Comparison of ENCODE assay signal across 25 cellular contexts in the genomic region with DNA sequence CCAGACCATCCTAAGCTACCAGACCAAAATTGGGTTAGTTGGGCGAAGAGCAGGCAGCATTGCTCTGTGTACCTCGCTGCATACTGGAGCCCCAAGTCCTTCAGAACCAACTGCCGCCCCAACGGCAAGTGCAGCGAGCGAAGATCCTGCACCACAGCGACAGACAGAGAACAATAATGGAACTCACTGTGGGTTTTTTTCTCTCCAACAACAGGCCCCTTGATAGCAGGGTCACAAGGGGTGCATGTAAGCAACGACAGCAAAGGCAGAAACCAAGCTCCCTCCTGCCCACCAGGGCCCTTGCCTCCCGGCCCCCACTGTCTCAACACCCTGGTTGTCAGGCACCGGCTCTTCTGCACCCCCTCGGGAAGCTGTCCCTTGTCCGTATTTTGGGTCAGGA.
"Had no signal": no experiment of that assay in that cellular context is flagged by ENCODE, and none has a peak within 500 bp of the region (broad histone marks: within the 10 kb centered on the region; RNA-seq: fewer than 3 reads in every experiment).

No MANE protein-coding gene starts in this region.

- DNase-seq: activated B cell treated with CpG ODN at 0.5 μM for 24 hours; activated CD4-positive, alpha-beta T cell treated with anti-CD3 and anti-CD28 coated beads for 36 hours; activated CD4-positive, alpha-beta T cell treated with anti-CD3 and anti-CD28 coated beads, Interleukin-2, amount 50 U/mL, for 48 hours; activated CD8-positive, alpha-beta memory T cell treated with anti-CD3 and anti-CD28 coated beads, Interleukin-2, amount 50 U/mL, for 48 hours; activated effector memory CD4-positive, alpha-beta T cell treated with Interleukin-2 at 50 U/mL for 16 hours; activated naive CD4-positive, alpha-beta T cell treated with anti-CD3 and anti-CD28 coated beads, Interleukin-2, amount 10 ng/mL, durations not matched to agents 7 days and 5 days; activated naive CD8-positive, alpha-beta T cell treated with anti-CD3 and anti-CD28 coated beads, Interleukin-2, amount 50 U/mL, for 24 hours; activated T-cell treated with anti-CD3 and anti-CD28 coated beads, Interleukin-2, amount 50 U/mL, for 4 hours; brain microvascular endothelial cell; central memory CD4-positive, alpha-beta T cell; endodermal cell; esophagus squamous epithelium; gastrocnemius medialis; heart left ventricle; lower lobe of right lung; naive thymus-derived CD4-positive, alpha-beta T cell; retina; stimulated activated CD4-positive, alpha-beta T cell treated with anti-CD3 and anti-CD28 coated beads, Interleukin-4, amount 100 ng/mL, for 24 hours; stimulated activated naive CD8-positive, alpha-beta T cell treated with anti-CD3 and anti-CD28 coated beads, Interleukin-15, Interleukin-2, amounts not matched to agents 100 U/mL and 50 U/mL, for 24 hours; T-helper 9 cell; trophoblast cell; uterus had no signal

- H3K9me3 Mint-ChIP-seq: activated T-cell treated with anti-CD3 and anti-CD28 coated beads, Interleukin-2, amount 50 U/mL, for 4 hours had no signal

- ATAC-seq: activated CD4-positive, alpha-beta T cell treated with anti-CD3 and anti-CD28 coated beads for 36 hours; activated naive CD8-positive, alpha-beta T cell treated with anti-CD3 and anti-CD28 coated beads, Interleukin-2, amount 50 U/mL, for 24 hours; activated T-cell treated with anti-CD3 and anti-CD28 coated beads, Interleukin-2, amount 50 U/mL, for 4 hours; gastrocnemius medialis; heart left ventricle; left lobe of liver; lower lobe of right lung; naive thymus-derived CD4-positive, alpha-beta T cell; stimulated activated naive CD8-positive, alpha-beta T cell treated with anti-CD3 and anti-CD28 coated beads, Interleukin-15, Interleukin-2, amounts not matched to agents 100 U/mL and 50 U/mL, for 24 hours had no signal

- H3K4me3 Mint-ChIP-seq: activated B cell treated with CpG ODN at 0.5 μM for 24 hours; activated CD4-positive, alpha-beta T cell treated with anti-CD3 and anti-CD28 coated beads for 36 hours; activated naive CD4-positive, alpha-beta T cell treated with anti-CD3 and anti-CD28 coated beads, Interleukin-2, amount 10 ng/mL, durations not matched to agents 7 days and 5 days; activated naive CD8-positive, alpha-beta T cell treated with anti-CD3 and anti-CD28 coated beads, Interleukin-2, amount 50 U/mL, for 24 hours; activated T-cell treated with anti-CD3 and anti-CD28 coated beads, Interleukin-2, amount 50 U/mL, for 4 hours; endodermal cell; naive thymus-derived CD4-positive, alpha-beta T cell had no signal

- H3K4me1 Mint-ChIP-seq: activated naive CD4-positive, alpha-beta T cell treated with anti-CD3 and anti-CD28 coated beads, Interleukin-2, amount 10 ng/mL, durations not matched to agents 7 days and 5 days had no signal

- H3K27ac Mint-ChIP-seq: activated B cell treated with CpG ODN at 0.5 μM for 24 hours; activated CD4-positive, alpha-beta T cell treated with anti-CD3 and anti-CD28 coated beads for 36 hours; activated naive CD8-positive, alpha-beta T cell treated with anti-CD3 and anti-CD28 coated beads, Interleukin-2, amount 50 U/mL, for 24 hours; endodermal cell had no signal

- H3K27me3 Mint-ChIP-seq: activated B cell treated with CpG ODN at 0.5 μM for 24 hours; activated CD4-positive, alpha-beta T cell treated with anti-CD3 and anti-CD28 coated beads for 36 hours; activated naive CD4-positive, alpha-beta T cell treated with anti-CD3 and anti-CD28 coated beads, Interleukin-2, amount 10 ng/mL, durations not matched to agents 7 days and 5 days; activated naive CD8-positive, alpha-beta T cell treated with anti-CD3 and anti-CD28 coated beads, Interleukin-2, amount 50 U/mL, for 24 hours; naive thymus-derived CD4-positive, alpha-beta T cell had no signal

- H3K27ac ChIP-seq: ascending aorta, brain microvascular endothelial cell, coronary artery, gastrocnemius medialis, heart left ventricle, lower lobe of right lung, uterus had no signal
